Comparison of ENCODE assay signal across 18 cellular contexts in the genomic region with DNA sequence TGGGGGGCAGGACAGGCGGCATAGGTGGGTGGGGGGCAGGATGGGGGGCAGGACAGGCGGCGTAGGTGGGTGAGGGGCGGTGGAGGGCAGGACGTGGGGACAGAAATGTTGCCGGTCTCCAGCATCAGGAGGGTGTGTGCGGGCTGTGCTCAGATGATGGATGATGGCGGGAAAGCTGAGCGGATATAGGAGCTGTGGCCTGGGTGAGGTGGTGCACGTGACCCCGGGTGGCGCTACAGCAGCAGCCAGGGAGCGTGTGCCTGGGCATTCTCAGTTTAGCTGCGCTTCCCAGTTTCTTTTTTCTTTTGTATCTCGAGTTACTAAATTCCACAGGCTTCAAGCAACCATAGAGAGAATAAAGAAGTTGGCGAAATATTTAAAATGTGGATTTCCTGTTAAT. TPM values are rescaled to one million over a fixed set of nuclear protein-coding genes. Genes with fewer than 3 reads are reported as not detected.
"Had no signal": no experiment of that assay in that cellular context is flagged by ENCODE, and none has a peak within 500 bp of the region (broad histone marks: within the 10 kb centered on the region; RNA-seq: fewer than 3 reads in every experiment).

No MANE protein-coding gene starts in this region.

- H3K27ac Mint-ChIP-seq: effector memory CD8-positive, alpha-beta T cell had no signal

- DNase-seq: activated CD4-positive, alpha-beta T cell treated with anti-CD3 and anti-CD28 coated beads, Interleukin-2, amount 50 U/mL, for 4 hours; activated CD4-positive, CD25-positive, alpha-beta regulatory T cell treated with anti-CD3 and anti-CD28 coated beads, Interleukin-2, amount 50 U/mL, for 72 hours; activated naive CD4-positive, alpha-beta T cell treated with anti-CD3 and anti-CD28 coated beads, Interleukin-2, amount 50 U/mL, for 16 hours; activated T-cell treated with anti-CD3 and anti-CD28 coated beads, Interleukin-2, amount 50 U/mL, for 1 hour; amniotic stem cell; body of pancreas; effector memory CD8-positive, alpha-beta T cell; mammary epithelial cell; naive thymus-derived CD4-positive, alpha-beta T cell; retina; stimulated activated CD4-positive, alpha-beta T cell treated with anti-CD3 and anti-CD28 coated beads, Interleukin-15, amount 100 ng/mL, for 24 hours; stomach; T-helper 2 cell; tibial artery had no signal

- ATAC-seq: body of pancreas; effector memory CD8-positive, alpha-beta T cell; gastroesophageal sphincter; naive thymus-derived CD4-positive, alpha-beta T cell had no signal

- H3K9me3 Mint-ChIP-seq: effector memory CD8-positive, alpha-beta T cell had no signal

- H3K27me3 Mint-ChIP-seq: effector memory CD8-positive, alpha-beta T cell; naive thymus-derived CD4-positive, alpha-beta T cell had no signal

- H3K27ac ChIP-seq: body of pancreas, gastroesophageal sphincter, parathyroid adenoma, tibial artery had no signal

- H3K4me3 Mint-ChIP-seq: effector memory CD8-positive, alpha-beta T cell; naive thymus-derived CD4-positive, alpha-beta T cell had no signal

RNA-seq across cellular contexts. Expression of a gene that starts 21.3 kb away (rescaled TPM):
- total RNA-seq: epithelial cell of proximal tubule had no signal

RNA-seq across cellular contexts. Expression of a gene that starts 23.4 kb away (rescaled TPM):
- total RNA-seq: body of pancreas, epithelial cell of proximal tubule, mammary epithelial cell, mononuclear cell, stomach had no signal
